In genomic region chr4:27000820-27001219, GRCh38 we compare ENCODE assay signal across 8 cellular contexts.
A peak's percentile ranks its signal among the peaks of the same experiment; 100 is the strongest.
DNase-seq lines count a peak whose midpoint lies in the region; ATAC-seq, FAIRE-seq and TF ChIP-seq lines count a peak whose summit lies in the region.

No MANE protein-coding gene starts in this region.

- H3K27me3 Mint-ChIP-seq in nephron progenitor cell (ENCODE audit: low read depth, poor library complexity) = no peaks in the 10 kb centered on the region

- no peak for TF ChIP-seq EP300 in A549 (IDR thresholded peaks at IDR 0.05)

- TF ChIP-seq CTCF in A549 (IDR thresholded peaks at IDR 0.05) (no peak), astrocyte of the spinal cord (IDR thresholded peaks at IDR 0.05; ENCODE audit: low read depth, low read length) (peak; percentile 21), upper lobe of right lung (IDR thresholded peaks at IDR 0.05) (peak; percentile 21), nephron progenitor cell (IDR thresholded peaks at IDR 0.05) (no peak)

- peaks cover 11% of the 10 kb centered on the region for H3K4me1 ChIP-seq in A549
- H3K4me1 ChIP-seq in upper lobe of right lung = no peaks in the 10 kb centered on the region

- CTCF ChIA-PET in A549 (lab: Yijun Ruan, JAX) = interaction anchor here (1.0 kb wide), 1 partner anchor 10 kb away, joined by 5 read pairs; no protein-coding TSS in a partner anchor

- 93% methylated on average over 1 of the region's 1 CpG for WGBS in A549 (ENCODE audit: missing lambda C conversion rate)

- no peak for TF ChIP-seq POLR2A in A549 (IDR thresholded peaks at IDR 0.05; ENCODE audit: low read length)

- in situ Hi-C loops in astrocyte of the spinal cord (cut with HindIII; ENCODE audit: low sequenced_read_pairs) = no loop called here

- intact Hi-C loops in upper lobe of right lung (cut with DNase I) = loop anchor here (10.0 kb wide), 1 partner anchor 146 kb away; no protein-coding TSS in a partner anchor

- H3K9me3 Mint-ChIP-seq in nephron progenitor cell = no peaks in the 10 kb centered on the region

- H3K9me3 ChIP-seq in A549 (no peaks in the 10 kb centered on the region), upper lobe of right lung (no peaks in the 10 kb centered on the region)

- ATAC-seq in A549 = peak; percentile 82 to 85
- peak; percentile 89 for ATAC-seq in GM18858 (IDR thresholded peaks at IDR 0.05; ENCODE audit: unreplicated experiment)
- ATAC-seq in HG03108 (IDR thresholded peaks at IDR 0.05; ENCODE audit: unreplicated experiment) = peak; percentile 63
- peak; percentile 64 for ATAC-seq in upper lobe of right lung

- FAIRE-seq in A549 (lab: Jason Lieb, UNC) = no peak

- DNase-seq in A549 (ENCODE audit: low read depth in 1 of 2, low spot score in 1 of 2) (peak; percentile 4 to 14), astrocyte of the spinal cord (ENCODE audit: low read depth, low spot score) (no peak), upper lobe of right lung (no peak), EL (no peak), nephron progenitor cell (no peak), NOMO-1 (lab: John Stamatoyannopoulos, UW; ENCODE audit: unreplicated experiment in 2 of 2) (no peak)

- peaks cover 18% of the 10 kb centered on the region for H3K4me1 Mint-ChIP-seq in nephron progenitor cell

- no peak overlapping the region for H3K27ac ChIP-seq in A549
- no peak overlapping the region for H3K27ac ChIP-seq in upper lobe of right lung

- TF ChIP-seq RAD21 in A549 (conservative IDR thresholded peaks at IDR 0.05 in 1 of 2, IDR thresholded peaks at IDR 0.05 in 1 of 2) = no peak

- no peak overlapping the region for H3K4me2 ChIP-seq in A549

- no peaks in the 10 kb centered on the region for H3K27me3 ChIP-seq in upper lobe of right lung

- H3K27ac Mint-ChIP-seq in nephron progenitor cell = no peak overlapping the region

- no peaks in the 10 kb centered on the region for H3K36me3 ChIP-seq in upper lobe of right lung

- H3K36me3 Mint-ChIP-seq in nephron progenitor cell (ENCODE audit: low read depth) = peaks cover 4% of the 10 kb centered on the region

- H3K4me3 Mint-ChIP-seq in nephron progenitor cell = no peak overlapping the region

- H3K4me3 ChIP-seq in A549 = no peak overlapping the region
- no peak overlapping the region for H3K4me3 ChIP-seq in astrocyte of the spinal cord (ENCODE audit: low read depth, low read length)
- H3K4me3 ChIP-seq in upper lobe of right lung = no peak overlapping the region

- POLR2A ChIA-PET in A549 (lab: Yijun Ruan, JAX) = no interaction called here

TF ChIP-seq in A549, 52 proteins besides CTCF, POLR2A, EP300 and RAD21:
- TF ChIP-seq NPAS2 (CRISPR knock-in tag; IDR thresholded peaks at IDR 0.05; ENCODE audit: borderline replicate concordance) (no peak), HOXB5 (CRISPR knock-in tag; IDR thresholded peaks at IDR 0.05) (no peak), JUN (IDR thresholded peaks at IDR 0.05) (no peak), PHF8 (IDR thresholded peaks at IDR 0.05; ENCODE audit: borderline replicate concordance, low read depth) (no peak), TP53 (CRISPR knock-in tag; IDR thresholded peaks at IDR 0.05) (no peak), CBX8 (IDR thresholded peaks at IDR 0.05) (no peak), POLR2AphosphoS2 (conservative IDR thresholded peaks at IDR 0.05; ENCODE audit: low read length) (no peak), EHMT2 (IDR thresholded peaks at IDR 0.05; ENCODE audit: low read depth) (no peak), KDM5A (IDR thresholded peaks at IDR 0.05) (no peak), EHF (CRISPR knock-in tag; IDR thresholded peaks at IDR 0.05) (no peak), JUNB (IDR thresholded peaks at IDR 0.05) (no peak), NFE2L2 (conservative IDR thresholded peaks at IDR 0.05; ENCODE audit: low read length) (no peak), ZSCAN20 (CRISPR knock-in tag; IDR thresholded peaks at IDR 0.05) (no peak), CEBPB (IDR thresholded peaks at IDR 0.05) (no peak), RCOR1 (IDR thresholded peaks at IDR 0.05; ENCODE audit: low read depth, low read length) (no peak)

Comparison
In these comparisons a context has a peak if more than half of its experiments do, and no peak if none do; other contexts are left out.
1. DNase-seq: peak in A549 (2 of 2); none in astrocyte of the spinal cord (single experiment), upper lobe of right lung (single experiment), EL (single experiment), nephron progenitor cell (single experiment) and NOMO-1 (0 of 2).
2. CTCF ChIP-seq: peak in astrocyte of the spinal cord (single experiment) and upper lobe of right lung (single experiment); none in A549 (single experiment) and nephron progenitor cell (single experiment).
3. Peak in every context shown above with its lines, with median percentiles within 50 percentile points of each other: ATAC-seq.